Comparison of ENCODE assay signal across 1 cellular context in genomic region chrX:69555396-69556023, GRCh38.
TF ChIP-seq lines count a peak whose summit lies in the region.

No MANE protein-coding gene starts in this region.

TF ChIP-seq in H1, 55 proteins besides CTCF, POLR2A, EP300 and RAD21 (continued from another document):
- no peak for TF ChIP-seq SAP30 (IDR thresholded peaks at IDR 0.05; ENCODE audit: insufficient read depth, insufficient replicate concordance, low read length)
- TF ChIP-seq ATF2 (IDR thresholded peaks at IDR 0.05; ENCODE audit: low read length), result no peak
- no peak for TF ChIP-seq SIRT6 (IDR thresholded peaks at IDR 0.05; ENCODE audit: low read length)
- TF ChIP-seq SP4 (IDR thresholded peaks at IDR 0.05; ENCODE audit: low read length), result no peak
- no peak for TF ChIP-seq RFX5 (IDR thresholded peaks at IDR 0.05; ENCODE audit: borderline replicate concordance, low read depth, low read length)
- no peak for TF ChIP-seq ATF3 (IDR thresholded peaks at IDR 0.05; ENCODE audit: insufficient read depth, low read depth, low read length)
